In the genomic region with DNA sequence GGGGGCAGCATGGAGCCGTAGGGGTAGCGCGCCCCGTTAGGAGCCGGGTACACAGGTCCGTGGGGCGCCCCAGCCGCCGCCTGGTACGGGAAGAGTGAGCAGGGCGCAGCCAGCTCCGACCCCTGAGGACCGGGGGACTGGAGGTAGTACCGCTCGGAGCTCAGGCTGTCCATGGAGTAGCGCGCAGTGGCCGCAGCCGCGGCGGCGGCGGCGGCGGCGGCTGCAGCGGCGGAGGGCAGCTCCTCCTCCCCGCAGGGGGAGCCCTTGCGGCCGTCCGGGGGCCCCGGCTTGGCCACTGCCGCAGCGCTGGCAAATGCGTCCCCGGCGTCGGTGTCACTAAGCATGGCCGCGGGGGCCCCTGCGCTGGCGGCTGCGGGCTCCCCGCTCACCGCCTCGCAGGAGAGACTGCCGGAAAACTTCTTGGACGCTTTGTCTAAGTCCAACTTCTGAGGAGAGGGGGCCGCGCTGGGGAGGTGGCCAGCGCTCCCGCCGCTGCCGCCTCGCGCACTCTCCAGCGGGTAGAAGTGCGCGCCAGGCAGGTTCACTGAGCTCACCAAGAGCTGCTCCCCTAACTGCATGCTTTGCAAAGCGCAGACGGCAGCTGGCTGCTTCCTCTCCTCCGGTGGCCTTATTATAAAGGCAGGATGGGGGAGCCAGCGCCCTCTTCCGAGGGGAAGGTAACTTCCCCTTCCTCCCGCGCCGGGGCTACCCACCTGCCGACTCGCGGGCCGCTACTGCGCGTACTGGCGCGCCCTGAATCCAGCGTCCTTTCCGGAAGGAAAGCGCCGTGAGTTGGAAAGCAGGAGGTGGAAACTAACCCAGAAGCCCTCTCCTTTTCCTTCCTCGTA, we compare ENCODE assay signal across 9 cellular contexts. TPM values are rescaled to one million over a fixed set of nuclear protein-coding genes. Genes with fewer than 3 reads are reported as not detected.
DNase-seq lines count a peak whose midpoint lies in the region; ATAC-seq, FAIRE-seq and TF ChIP-seq lines count a peak whose summit lies in the region.
"Had no signal": no experiment of that assay in that cellular context is flagged by ENCODE, and none has a peak within 500 bp of the region (broad histone marks: within the 10 kb centered on the region; RNA-seq: fewer than 3 reads in every experiment).

Gene EOMES, minus strand, starts transcription at position 607 of the 848 bp plus-strand sequence. Its CDS starts 29 bp downstream, at position 578.

- FAIRE-seq in D721Med (lab: Jason Lieb, UNC) (no peak), small intestine (lab: Jason Lieb, UNC) (no peak)
- FAIRE-seq: colon had no signal

- no peaks in the 10 kb centered on the region for H3K9me3 ChIP-seq in HUES6 (ENCODE audit: control insufficient read depth, insufficient read depth, low read depth, low read length)
- H3K9me3 ChIP-seq in small intestine (ENCODE audit: control insufficient read depth, low read depth), result no peaks in the 10 kb centered on the region

- no peak for DNase-seq in D721Med (ENCODE audit: insufficient read length, low spot score)
- DNase-seq in SIG-M5 treated with dmso at 0.1 percent for 504 hours (lab: John Stamatoyannopoulos, UW; ENCODE audit: unreplicated experiment), result peak; percentile 65
- peak; percentile 10 to 63 (median 34) for DNase-seq in activated naive CD4-positive, alpha-beta T cell (lab: John Stamatoyannopoulos, UW)
- DNase-seq in left ventricle myocardium superior, result peak; percentile 49
- DNase-seq in small intestine, result peak; percentile 46
- no peak for DNase-seq in midbrain (lab: John Stamatoyannopoulos, UW)

- H3K36me3 ChIP-seq in HUES6 (ENCODE audit: control insufficient read depth, insufficient read depth, low read length) (peaks cover 10% of the 10 kb centered on the region; the same call in 1 of the 2 replicates), small intestine (ENCODE audit: control insufficient read depth in 2 of 2, insufficient read depth in 2 of 2, low read length in 2 of 2) (no peaks in the 10 kb centered on the region)

- 0 to 1% (median 1%) methylated on average over 32 to 81 of the region's 81 CpGs for WGBS in small intestine, 3 donors

- H3K27ac ChIP-seq in HUES6 (ENCODE audit: low read depth, low read length) (peak within 1 kb of the TSS; percentile 65; the same call in 1 of the 2 replicates), small intestine (ENCODE audit: low read depth in 1 of 2, low read length in 1 of 2) (no peak within 1 kb of the TSS)

- H3K4me3 ChIP-seq in HUES6 (ENCODE audit: low read depth, low read length), result peak within 1 kb of the TSS; percentile 82
- H3K4me3 ChIP-seq in small intestine (ENCODE audit: low read depth in 1 of 2, low read length in 2 of 2), result peak within 1 kb of the TSS; percentile 10 to 53

- H3K4me1 ChIP-seq in HUES6 (ENCODE audit: control insufficient read depth, insufficient read depth, low read length) (peaks cover 58% of the 10 kb centered on the region), small intestine (ENCODE audit: control insufficient read depth in 2 of 2, insufficient read depth in 1 of 2, low read depth in 1 of 2, low read length in 1 of 2) (peaks cover 2 to 5% of the 10 kb centered on the region in 2 donors)

- intact Hi-C loops in left ventricle myocardium superior (cut with micrococcal nuclease), result no loop called here

- peak within 1 kb of the TSS; percentile 91 for H3K9ac ChIP-seq in HUES6 (ENCODE audit: low read length)

- TF ChIP-seq CTCF in D721Med (IDR thresholded peaks at IDR 0.05; ENCODE audit: insufficient read depth, missing control alignments), result peak; percentile 27

- peaks cover 100% of the 10 kb centered on the region for H3K27me3 ChIP-seq in HUES6 (ENCODE audit: control insufficient read depth, insufficient read depth, low read length)
- peaks cover 7 to 50% of the 10 kb centered on the region in 2 donors for H3K27me3 ChIP-seq in small intestine (ENCODE audit: control insufficient read depth in 2 of 2, insufficient read depth in 2 of 2, low read length in 2 of 2)

- ATAC-seq in GM21390 (IDR thresholded peaks at IDR 0.05; ENCODE audit: unreplicated experiment) (peak; percentile 54), left ventricle myocardium superior (peak; percentile 60)

RNA-seq across cellular contexts. Expression of gene EOMES, which starts in this region (rescaled TPM):
- total RNA-seq in left ventricle myocardium superior, result 0.17 TPM
- polyA plus RNA-seq in small intestine, result under 1 TPM in 1 of 3 donors, not detected in 2; 0.13 TPM

Comparison
In these comparisons a context has a peak if more than half of its experiments do, and no peak if none do; other contexts are left out.
1. Peak in DNase-seq and ATAC-seq in left ventricle myocardium superior; RNA of the gene not detected or under 1 TPM.
2. Peak in DNase-seq and H3K4me3 ChIP-seq in small intestine; RNA of the gene not detected or under 1 TPM.
3. DNase-seq: peak in SIG-M5 treated with dmso at 0.1 percent for 504 hours (single experiment) and activated naive CD4-positive, alpha-beta T cell (4 of 4); none in D721Med (single experiment) and midbrain (single experiment).